Comparison of ENCODE assay signal across 1 cellular context in the genomic region with DNA sequence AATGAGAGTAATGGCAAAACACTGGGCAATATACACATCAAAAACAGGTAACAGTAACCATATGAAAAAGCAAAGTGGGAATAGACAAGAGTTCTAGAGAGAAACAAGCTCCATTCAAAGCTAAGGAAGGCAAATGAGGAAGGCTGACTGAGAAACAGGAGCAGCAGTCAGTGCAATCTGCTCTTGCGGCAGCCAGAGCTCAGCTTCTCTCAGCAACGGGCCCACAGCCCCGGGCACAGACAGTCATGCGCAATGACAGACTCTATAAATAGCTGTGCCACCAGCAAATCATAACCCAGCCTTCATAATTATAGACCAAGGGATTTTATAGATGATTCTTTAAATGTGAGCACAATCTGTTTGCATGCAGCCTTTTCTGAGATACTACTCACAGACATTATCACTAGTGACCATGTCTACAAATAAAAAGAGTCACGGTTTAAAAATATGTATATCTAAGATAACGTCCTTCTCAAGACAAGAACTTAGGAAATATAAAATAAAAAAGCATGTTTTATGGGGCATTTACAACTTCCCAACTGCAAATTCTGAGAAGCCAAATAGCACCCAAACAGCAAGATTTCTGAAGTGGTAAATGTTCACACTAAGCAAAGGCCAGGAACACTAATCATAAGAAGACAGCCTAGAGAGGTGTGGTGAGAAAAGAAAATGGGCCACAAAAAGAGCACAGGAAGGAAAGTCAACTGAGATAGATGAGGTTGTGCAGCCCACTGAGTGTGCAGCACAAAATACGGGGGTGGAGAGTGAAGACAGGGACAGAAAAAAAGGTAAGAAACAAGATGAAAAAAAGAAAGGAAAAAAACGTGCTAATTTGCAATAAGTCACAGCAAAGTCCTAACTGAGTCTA.
TF ChIP-seq lines count a peak whose summit lies in the region.

No MANE protein-coding gene starts in this region.

TF ChIP-seq in K562, 482 proteins besides CTCF, POLR2A, EP300 and RAD21 (continued from another document):
- TF ChIP-seq DDX20 (tag; IDR thresholded peaks at IDR 0.05; ENCODE audit: low read depth) = no peak
- no peak for TF ChIP-seq CCAR2 (IDR thresholded peaks at IDR 0.05; ENCODE audit: low read depth, low read length)
- TF ChIP-seq NUFIP1 (IDR thresholded peaks at IDR 0.05; ENCODE audit: partially characterized antibody) = no peak
- TF ChIP-seq ZSCAN29 (IDR thresholded peaks at IDR 0.05) = no peak
- no peak for TF ChIP-seq BRCA1 (IDR thresholded peaks at IDR 0.05)
- no peak for TF ChIP-seq BRCA1 (CRISPR knock-in tag; IDR thresholded peaks at IDR 0.05)
- peak; percentile 55 for TF ChIP-seq TAL1 (IDR thresholded peaks at IDR 0.05)
- TF ChIP-seq, protein P1, sequence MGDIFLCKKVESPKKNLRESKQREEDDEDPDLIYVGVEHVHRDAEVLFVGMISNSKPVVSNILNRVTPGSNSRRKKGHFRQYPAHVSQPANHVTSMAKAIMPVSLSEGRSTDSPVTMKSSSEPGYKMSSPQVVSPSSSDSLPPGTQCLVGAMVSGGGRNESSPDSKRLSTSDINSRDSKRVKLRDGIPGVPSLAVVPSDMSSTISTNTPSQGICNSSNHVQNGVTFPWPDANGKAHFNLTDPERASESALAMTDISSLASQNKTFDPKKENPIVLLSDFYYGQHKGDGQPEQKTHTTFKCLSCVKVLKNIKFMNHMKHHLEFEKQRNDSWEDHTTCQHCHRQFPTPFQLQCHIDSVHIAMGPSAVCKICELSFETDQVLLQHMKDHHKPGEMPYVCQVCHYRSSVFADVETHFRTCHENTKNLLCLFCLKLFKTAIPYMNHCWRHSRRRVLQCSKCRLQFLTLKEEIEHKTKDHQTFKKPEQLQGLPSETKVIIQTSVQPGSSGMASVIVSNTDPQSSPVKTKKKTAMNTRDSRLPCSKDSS (IDR thresholded peaks at IDR 0.05; ENCODE audit: low read depth, partially characterized antibody) = no peak
- TF ChIP-seq SNIP1 (IDR thresholded peaks at IDR 0.05; ENCODE audit: low read depth) = no peak
- no peak for TF ChIP-seq PHF20 (IDR thresholded peaks at IDR 0.05; ENCODE audit: partially characterized antibody)
- 0 out of 2 replicates have a peak, but pooled peaks have one; percentile 12 for TF ChIP-seq NCOR1 (IDR thresholded peaks at IDR 0.05)
- TF ChIP-seq, protein P2, sequence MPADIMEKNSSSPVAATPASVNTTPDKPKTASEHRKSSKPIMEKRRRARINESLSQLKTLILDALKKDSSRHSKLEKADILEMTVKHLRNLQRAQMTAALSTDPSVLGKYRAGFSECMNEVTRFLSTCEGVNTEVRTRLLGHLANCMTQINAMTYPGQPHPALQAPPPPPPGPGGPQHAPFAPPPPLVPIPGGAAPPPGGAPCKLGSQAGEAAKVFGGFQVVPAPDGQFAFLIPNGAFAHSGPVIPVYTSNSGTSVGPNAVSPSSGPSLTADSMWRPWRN (IDR thresholded peaks at IDR 0.05; ENCODE audit: low read depth) = no peak
- TF ChIP-seq ZNF212 (CRISPR knock-in tag; IDR thresholded peaks at IDR 0.05) = no peak
- TF ChIP-seq KAT7 (CRISPR knock-in tag; IDR thresholded peaks at IDR 0.05; ENCODE audit: borderline replicate concordance) = no peak
- peak; percentile 46; the same call in 1 of the 2 replicates for TF ChIP-seq ARID1B (IDR thresholded peaks at IDR 0.05)
- no peak for TF ChIP-seq U2AF1 (optimal IDR thresholded peaks at IDR 0.05; ENCODE audit: low read depth, low read length)
- no peak for TF ChIP-seq FUS (optimal IDR thresholded peaks at IDR 0.05; ENCODE audit: low read depth, low read length)
- peak; percentile 60 to 68 for TF ChIP-seq NRF1 (conservative IDR thresholded peaks at IDR 0.05 in 1 of 2, IDR thresholded peaks at IDR 0.05 in 1 of 2)
- no peak for TF ChIP-seq HDAC1 (IDR thresholded peaks at IDR 0.05)
- TF ChIP-seq KDM1A (IDR thresholded peaks at IDR 0.05) = no peak
- TF ChIP-seq, protein P3, sequence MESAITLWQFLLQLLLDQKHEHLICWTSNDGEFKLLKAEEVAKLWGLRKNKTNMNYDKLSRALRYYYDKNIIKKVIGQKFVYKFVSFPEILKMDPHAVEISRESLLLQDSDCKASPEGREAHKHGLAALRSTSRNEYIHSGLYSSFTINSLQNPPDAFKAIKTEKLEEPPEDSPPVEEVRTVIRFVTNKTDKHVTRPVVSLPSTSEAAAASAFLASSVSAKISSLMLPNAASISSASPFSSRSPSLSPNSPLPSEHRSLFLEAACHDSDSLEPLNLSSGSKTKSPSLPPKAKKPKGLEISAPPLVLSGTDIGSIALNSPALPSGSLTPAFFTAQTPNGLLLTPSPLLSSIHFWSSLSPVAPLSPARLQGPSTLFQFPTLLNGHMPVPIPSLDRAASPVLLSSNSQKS (CRISPR knock-in tag; IDR thresholded peaks at IDR 0.05) = no peak
- peak; percentile 32; the same call in 1 of the 2 replicates for TF ChIP-seq SPI1 (IDR thresholded peaks at IDR 0.05; ENCODE audit: borderline replicate concordance, low read depth, low read length)
- no peak for TF ChIP-seq ZNF586 (CRISPR knock-in tag; conservative IDR thresholded peaks at IDR 0.05)
- TF ChIP-seq BMI1 (IDR thresholded peaks at IDR 0.05; ENCODE audit: low read length) = no peak
- TF ChIP-seq, protein P4, sequence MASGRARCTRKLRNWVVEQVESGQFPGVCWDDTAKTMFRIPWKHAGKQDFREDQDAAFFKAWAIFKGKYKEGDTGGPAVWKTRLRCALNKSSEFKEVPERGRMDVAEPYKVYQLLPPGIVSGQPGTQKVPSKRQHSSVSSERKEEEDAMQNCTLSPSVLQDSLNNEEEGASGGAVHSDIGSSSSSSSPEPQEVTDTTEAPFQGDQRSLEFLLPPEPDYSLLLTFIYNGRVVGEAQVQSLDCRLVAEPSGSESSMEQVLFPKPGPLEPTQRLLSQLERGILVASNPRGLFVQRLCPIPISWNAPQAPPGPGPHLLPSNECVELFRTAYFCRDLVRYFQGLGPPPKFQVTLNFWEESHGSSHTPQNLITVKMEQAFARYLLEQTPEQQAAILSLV (tag; IDR thresholded peaks at IDR 0.05) = no peak
- TF ChIP-seq HOXB6 (CRISPR knock-in tag; IDR thresholded peaks at IDR 0.05; ENCODE audit: borderline replicate concordance) = no peak
- no peak for TF ChIP-seq STAT5A (IDR thresholded peaks at IDR 0.05; ENCODE audit: borderline replicate concordance, low read length)
- TF ChIP-seq, protein P5, sequence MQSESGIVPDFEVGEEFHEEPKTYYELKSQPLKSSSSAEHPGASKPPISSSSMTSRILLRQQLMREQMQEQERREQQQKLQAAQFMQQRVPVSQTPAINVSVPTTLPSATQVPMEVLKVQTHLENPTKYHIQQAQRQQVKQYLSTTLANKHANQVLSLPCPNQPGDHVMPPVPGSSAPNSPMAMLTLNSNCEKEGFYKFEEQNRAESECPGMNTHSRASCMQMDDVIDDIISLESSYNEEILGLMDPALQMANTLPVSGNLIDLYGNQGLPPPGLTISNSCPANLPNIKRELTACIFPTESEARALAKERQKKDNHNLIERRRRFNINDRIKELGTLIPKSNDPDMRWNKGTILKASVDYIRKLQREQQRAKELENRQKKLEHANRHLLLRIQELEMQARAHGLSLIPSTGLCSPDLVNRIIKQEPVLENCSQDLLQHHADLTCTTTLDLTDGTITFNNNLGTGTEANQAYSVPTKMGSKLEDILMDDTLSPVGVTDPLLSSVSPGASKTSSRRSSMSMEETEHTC (IDR thresholded peaks at IDR 0.05) = no peak
- no peak for TF ChIP-seq FOXJ2 (tag; IDR thresholded peaks at IDR 0.05)
- TF ChIP-seq ZNF75A (CRISPR knock-in tag; IDR thresholded peaks at IDR 0.05) = no peak
- no peak for TF ChIP-seq GABPB2 (CRISPR knock-in tag; conservative IDR thresholded peaks at IDR 0.05)
- peak; percentile 58 for TF ChIP-seq TCF3 (CRISPR knock-in tag; IDR thresholded peaks at IDR 0.05)
- TF ChIP-seq, protein P6, sequence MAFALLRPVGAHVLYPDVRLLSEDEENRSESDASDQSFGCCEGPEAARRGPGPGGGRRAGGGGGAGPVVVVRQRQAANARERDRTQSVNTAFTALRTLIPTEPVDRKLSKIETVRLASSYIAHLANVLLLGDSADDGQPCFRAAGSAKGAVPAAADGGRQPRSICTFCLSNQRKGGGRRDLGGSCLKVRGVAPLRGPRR (CRISPR knock-in tag; IDR thresholded peaks at IDR 0.05) = no peak
- no peak for TF ChIP-seq ZNF324 (CRISPR knock-in tag; IDR thresholded peaks at IDR 0.05)
- TF ChIP-seq EGR1 (conservative IDR thresholded peaks at IDR 0.05) = peak; percentile 65
- TF ChIP-seq ELF1 (tag; IDR thresholded peaks at IDR 0.05) = no peak
- TF ChIP-seq DPF2 (IDR thresholded peaks at IDR 0.05) = peak; percentile 12; the same call in 1 of the 2 replicates
- no peak for TF ChIP-seq RCOR1 (IDR thresholded peaks at IDR 0.05; ENCODE audit: borderline replicate concordance in 1 of 2, low read depth in 2 of 2, low read length in 2 of 2)
- no peak for TF ChIP-seq PCBP1 (IDR thresholded peaks at IDR 0.05; ENCODE audit: low read depth, low read length, poor library complexity, severe bottlenecking)
- TF ChIP-seq ZZZ3 (IDR thresholded peaks at IDR 0.05) = no peak
- TF ChIP-seq, protein P7, sequence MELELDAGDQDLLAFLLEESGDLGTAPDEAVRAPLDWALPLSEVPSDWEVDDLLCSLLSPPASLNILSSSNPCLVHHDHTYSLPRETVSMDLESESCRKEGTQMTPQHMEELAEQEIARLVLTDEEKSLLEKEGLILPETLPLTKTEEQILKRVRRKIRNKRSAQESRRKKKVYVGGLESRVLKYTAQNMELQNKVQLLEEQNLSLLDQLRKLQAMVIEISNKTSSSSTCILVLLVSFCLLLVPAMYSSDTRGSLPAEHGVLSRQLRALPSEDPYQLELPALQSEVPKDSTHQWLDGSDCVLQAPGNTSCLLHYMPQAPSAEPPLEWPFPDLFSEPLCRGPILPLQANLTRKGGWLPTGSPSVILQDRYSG (tag; conservative IDR thresholded peaks at IDR 0.05; ENCODE audit: low read depth) = no peak
- no peak for TF ChIP-seq KDM4B (IDR thresholded peaks at IDR 0.05; ENCODE audit: borderline replicate concordance in 2 of 2, low read depth in 1 of 2)
- peak; percentile 59 for TF ChIP-seq CBFA2T3 (IDR thresholded peaks at IDR 0.05)
